In the genomic region with DNA sequence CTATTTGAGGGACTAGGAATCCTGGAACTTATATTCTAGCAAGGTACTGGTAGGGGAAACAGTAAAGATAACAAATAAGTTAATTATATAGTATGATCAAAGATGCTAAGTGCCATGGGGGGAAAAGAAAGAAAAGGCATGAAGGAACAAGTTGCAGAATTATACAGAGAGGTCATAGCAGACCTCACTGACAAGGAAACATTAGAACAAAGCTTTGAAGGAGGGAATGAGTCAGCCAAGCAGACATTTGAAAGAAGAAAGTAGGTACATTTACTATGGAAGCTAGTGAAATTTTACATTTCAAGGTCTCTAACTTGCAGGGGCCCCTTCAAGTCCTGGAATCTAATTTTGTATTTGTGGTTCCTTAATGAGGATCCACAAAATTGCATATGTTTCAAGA, we compare ENCODE assay signal across 31 cellular contexts. TPM values are rescaled to one million over a fixed set of nuclear protein-coding genes. Genes with fewer than 3 reads are reported as not detected.
DNase-seq lines count a peak whose midpoint lies in the region; ATAC-seq and TF ChIP-seq lines count a peak whose summit lies in the region.
"Had no signal": no experiment of that assay in that cellular context is flagged by ENCODE, and none has a peak within 500 bp of the region (broad histone marks: within the 10 kb centered on the region; RNA-seq: fewer than 3 reads in every experiment).

No MANE protein-coding gene starts in this region.

- no peaks in the 10 kb centered on the region for H3K36me3 Mint-ChIP-seq in activated CD8-positive, alpha-beta T cell treated with anti-CD3 and anti-CD28 coated beads for 36 hours (ENCODE audit: low read depth)
- H3K36me3 Mint-ChIP-seq in activated CD8-positive, alpha-beta T cell treated with anti-CD3 and anti-CD28 coated beads, Interleukin-2, amount 10 ng/mL, durations not matched to agents 7 days and 5 days (ENCODE audit: low read depth), result no peaks in the 10 kb centered on the region
- no peaks in the 10 kb centered on the region for H3K36me3 Mint-ChIP-seq in chondrocyte (ENCODE audit: low read depth)
- H3K36me3 Mint-ChIP-seq: CD4-positive, CD25-positive, alpha-beta regulatory T cell had no signal

- ATAC-seq in activated CD8-positive, alpha-beta T cell treated with anti-CD3 and anti-CD28 coated beads for 36 hours, result peak; percentile 49
- no peak for ATAC-seq in activated CD8-positive, alpha-beta T cell treated with anti-CD3 and anti-CD28 coated beads, Interleukin-2, amount 10 ng/mL, durations not matched to agents 7 days and 5 days
- ATAC-seq in RWPE2 (ENCODE audit: low read depth) (no peak), GM18861 (IDR thresholded peaks at IDR 0.05; ENCODE audit: unreplicated experiment) (no peak), GM19395 (IDR thresholded peaks at IDR 0.05; ENCODE audit: unreplicated experiment) (no peak)
- ATAC-seq: effector memory CD8-positive, alpha-beta T cell; gastrocnemius medialis; left lobe of liver; psoas muscle had no signal

- no peaks in the 10 kb centered on the region for H3K9me3 Mint-ChIP-seq in activated CD8-positive, alpha-beta T cell treated with anti-CD3 and anti-CD28 coated beads for 36 hours
- H3K9me3 Mint-ChIP-seq in activated CD8-positive, alpha-beta T cell treated with anti-CD3 and anti-CD28 coated beads, Interleukin-2, amount 10 ng/mL, durations not matched to agents 7 days and 5 days (ENCODE audit: insufficient read depth), result no peaks in the 10 kb centered on the region
- peaks cover 6% of the 10 kb centered on the region for H3K9me3 Mint-ChIP-seq in chondrocyte (ENCODE audit: low read depth)
- H3K9me3 Mint-ChIP-seq: CD4-positive, CD25-positive, alpha-beta regulatory T cell; effector memory CD8-positive, alpha-beta T cell; T-helper 1 cell treated with Interleukin-12 subunit alpha and Interleukin-12 subunit beta and Interleukin-4 antibody, amounts not matched to agents 30 μg/mL and 1 μg/mL, for 36 hours had no signal

- H3K4me1 Mint-ChIP-seq in activated CD8-positive, alpha-beta T cell treated with anti-CD3 and anti-CD28 coated beads for 36 hours (ENCODE audit: low read depth), result peaks cover 23% of the 10 kb centered on the region
- peaks cover 3% of the 10 kb centered on the region for H3K4me1 Mint-ChIP-seq in activated CD8-positive, alpha-beta T cell treated with anti-CD3 and anti-CD28 coated beads, Interleukin-2, amount 10 ng/mL, durations not matched to agents 7 days and 5 days (ENCODE audit: low read depth)
- peaks cover 64% of the 10 kb centered on the region for H3K4me1 Mint-ChIP-seq in chondrocyte (ENCODE audit: low read depth)

- H3K27me3 ChIP-seq in RWPE2 (ENCODE audit: insufficient read depth, poor library complexity, severe bottlenecking), result no peaks in the 10 kb centered on the region
- H3K27me3 ChIP-seq: cardiac muscle cell, esophagus squamous epithelium, gastrocnemius medialis, hepatocyte, stomach, thyroid gland had no signal

- no peaks in the 10 kb centered on the region for H3K36me3 ChIP-seq in RWPE2 (ENCODE audit: low read depth)
- H3K36me3 ChIP-seq: cardiac muscle cell, esophagus squamous epithelium, gastrocnemius medialis, stomach, thyroid gland had no signal

- no peak overlapping the region for H3K4me3 ChIP-seq in RWPE2 (ENCODE audit: severe bottlenecking)
- H3K4me3 ChIP-seq: cardiac muscle cell, esophagus squamous epithelium, gastrocnemius medialis, hepatocyte, psoas muscle, stomach, thyroid gland had no signal

- DNase-seq in activated CD8-positive, alpha-beta T cell treated with anti-CD3 and anti-CD28 coated beads for 36 hours, result no peak
- no peak for DNase-seq in activated CD8-positive, alpha-beta T cell treated with anti-CD3 and anti-CD28 coated beads, Interleukin-2, amount 10 ng/mL, durations not matched to agents 7 days and 5 days
- DNase-seq in RWPE2 (ENCODE audit: low spot score) (no peak), chondrocyte (ENCODE audit: low spot score) (no peak), renal cortical epithelial cell (ENCODE audit: low read depth) (peak; percentile 64), GM03348 (ENCODE audit: low spot score) (no peak)
- DNase-seq: 8988T; activated CD4-positive, alpha-beta T cell treated with anti-CD3 and anti-CD28 coated beads for 1 hour; activated CD8-positive, alpha-beta memory T cell treated with anti-CD3 and anti-CD28 coated beads for 24 hours; activated gamma-delta T cell; amygdala; CD4-positive, CD25-positive, alpha-beta regulatory T cell; cortex of kidney; effector memory CD8-positive, alpha-beta T cell; esophagus squamous epithelium; gastrocnemius medialis; mesenchymal stem cell; NCI-H1436; NCI-H446; psoas muscle; SK-N-SH; stomach; thyroid gland had no signal

- peak overlapping the region; percentile 78 for H3K27ac ChIP-seq in RWPE2 (ENCODE audit: poor library complexity, severe bottlenecking)
- H3K27ac ChIP-seq: cardiac muscle cell, esophagus squamous epithelium, gastrocnemius medialis, hepatocyte, KMS-11, psoas muscle, RWPE1, stomach had no signal

- H3K9me3 ChIP-seq in RWPE2 (ENCODE audit: severe bottlenecking), result no peaks in the 10 kb centered on the region
- H3K9me3 ChIP-seq: esophagus squamous epithelium, gastrocnemius medialis, psoas muscle, SK-N-SH, stomach, thyroid gland had no signal

- POLR2A ChIA-PET in activated CD8-positive, alpha-beta T cell treated with anti-CD3 and anti-CD28 coated beads for 36 hours (lab: Charles Lee), result interaction anchor here (0.9 kb wide), 1 partner anchor 47 kb away, joined by 3 read pairs; no protein-coding TSS in a partner anchor
- POLR2A ChIA-PET in activated CD8-positive, alpha-beta T cell treated with anti-CD3 and anti-CD28 coated beads, Interleukin-2, amount 10 ng/mL, durations not matched to agents 7 days and 5 days (lab: Charles Lee), result no interaction called here

- intact Hi-C loops in activated CD8-positive, alpha-beta T cell treated with anti-CD3 and anti-CD28 coated beads for 36 hours (cut with micrococcal nuclease), result loop anchor here (5.0 kb wide), 1 partner anchor 55 kb away; the partner anchor contains the start of gene TIPARP

- no peak overlapping the region for H3K4me3 Mint-ChIP-seq in activated CD8-positive, alpha-beta T cell treated with anti-CD3 and anti-CD28 coated beads for 36 hours
- no peak overlapping the region for H3K4me3 Mint-ChIP-seq in activated CD8-positive, alpha-beta T cell treated with anti-CD3 and anti-CD28 coated beads, Interleukin-2, amount 10 ng/mL, durations not matched to agents 7 days and 5 days
- H3K4me3 Mint-ChIP-seq in chondrocyte (ENCODE audit: unreplicated experiment), result no peak overlapping the region
- H3K4me3 Mint-ChIP-seq: CD4-positive, CD25-positive, alpha-beta regulatory T cell; effector memory CD8-positive, alpha-beta T cell; T-helper 1 cell treated with Interleukin-12 subunit alpha and Interleukin-12 subunit beta and Interleukin-4 antibody, amounts not matched to agents 30 μg/mL and 1 μg/mL, for 36 hours had no signal

- H3K27me3 Mint-ChIP-seq in activated CD8-positive, alpha-beta T cell treated with anti-CD3 and anti-CD28 coated beads for 36 hours, result no peaks in the 10 kb centered on the region
- no peaks in the 10 kb centered on the region for H3K27me3 Mint-ChIP-seq in activated CD8-positive, alpha-beta T cell treated with anti-CD3 and anti-CD28 coated beads, Interleukin-2, amount 10 ng/mL, durations not matched to agents 7 days and 5 days (ENCODE audit: low read depth)
- no peaks in the 10 kb centered on the region for H3K27me3 Mint-ChIP-seq in chondrocyte (ENCODE audit: low read depth)

- CTCF ChIA-PET in activated CD8-positive, alpha-beta T cell treated with anti-CD3 and anti-CD28 coated beads for 36 hours (lab: Charles Lee), result no interaction called here
- CTCF ChIA-PET in activated CD8-positive, alpha-beta T cell treated with anti-CD3 and anti-CD28 coated beads, Interleukin-2, amount 10 ng/mL, durations not matched to agents 7 days and 5 days (lab: Charles Lee), result interaction anchor here (1.0 kb wide), 1 partner anchor 520 kb away, joined by 3 read pairs; no protein-coding TSS in a partner anchor

- H3K27ac Mint-ChIP-seq in activated CD8-positive, alpha-beta T cell treated with anti-CD3 and anti-CD28 coated beads for 36 hours, result peak overlapping the region; percentile 47
- no peak overlapping the region for H3K27ac Mint-ChIP-seq in activated CD8-positive, alpha-beta T cell treated with anti-CD3 and anti-CD28 coated beads, Interleukin-2, amount 10 ng/mL, durations not matched to agents 7 days and 5 days
- peak overlapping the region; percentile 25 for H3K27ac Mint-ChIP-seq in chondrocyte (ENCODE audit: unreplicated experiment)
- H3K27ac Mint-ChIP-seq: CD4-positive, CD25-positive, alpha-beta regulatory T cell; effector memory CD8-positive, alpha-beta T cell; T-helper 1 cell treated with Interleukin-12 subunit alpha and Interleukin-12 subunit beta and Interleukin-4 antibody, amounts not matched to agents 30 μg/mL and 1 μg/mL, for 36 hours had no signal

- TF ChIP-seq CTCF in activated CD8-positive, alpha-beta T cell treated with anti-CD3 and anti-CD28 coated beads for 36 hours (IDR thresholded peaks at IDR 0.05), result no peak
- no peak for TF ChIP-seq CTCF in RWPE2 (IDR thresholded peaks at IDR 0.05; ENCODE audit: poor library complexity, severe bottlenecking)
- no peak for TF ChIP-seq CTCF in chondrocyte (IDR thresholded peaks at IDR 0.05)

- peaks cover 54% of the 10 kb centered on the region for H3K4me1 ChIP-seq in RWPE2 (ENCODE audit: insufficient read depth, poor library complexity, severe bottlenecking)
- H3K4me1 ChIP-seq: esophagus squamous epithelium, gastrocnemius medialis, stomach had no signal

RNA-seq across cellular contexts. Expression of gene TIPARP, which starts 57.2 kb away (rescaled TPM):
- 10 to 100 TPM; 28.0 to 30.0 TPM for total RNA-seq in activated CD8-positive, alpha-beta T cell treated with anti-CD3 and anti-CD28 coated beads for 36 hours
- total RNA-seq in activated CD8-positive, alpha-beta T cell treated with anti-CD3 and anti-CD28 coated beads, Interleukin-2, amount 10 ng/mL, durations not matched to agents 7 days and 5 days, result 10 to 100 TPM; 34.2 to 36.5 TPM
- total RNA-seq in chondrocyte (65.3 to 90.5 TPM (median 65.3 TPM) in 3 replicates), renal cortical epithelial cell (70.8 and 90.6 TPM in 2 replicates)
